In genomic region chr18:48800877-48801727, GRCh38 we compare ENCODE assay signal across 9 cellular contexts.
DNase-seq lines count a peak whose midpoint lies in the region; ATAC-seq, FAIRE-seq and TF ChIP-seq lines count a peak whose summit lies in the region.
"Had no signal": no experiment of that assay in that cellular context is flagged by ENCODE, and none has a peak within 500 bp of the region (broad histone marks: within the 10 kb centered on the region; RNA-seq: fewer than 3 reads in every experiment).

No MANE protein-coding gene starts in this region.

- no peaks in the 10 kb centered on the region for H3K9me3 ChIP-seq in pancreas

- H3K4me1 ChIP-seq in pancreas, result peaks cover 0 to 21% (median 17%) of the 10 kb centered on the region in 3 donors

- DNase-seq in activated CD4-positive, alpha-beta T cell treated with anti-CD3 and anti-CD28 coated beads for 1 hour, result peak; percentile 4
- no peak for DNase-seq in activated CD4-positive, alpha-beta T cell treated with anti-CD3 and anti-CD28 coated beads for 4 hours
- peak; percentile 30 for DNase-seq in activated naive CD8-positive, alpha-beta T cell treated with anti-CD3 and anti-CD28 coated beads for 36 hours
- DNase-seq in pancreas (peak in 3 of 6 donors; percentile 10 to 44 (median 11)), G401 (ENCODE audit: low spot score) (no peak), OCI-M1 (lab: John Stamatoyannopoulos, UW) (no peak), D341Med (ENCODE audit: low spot score) (no peak)

- WGBS in pancreas, 2 donors, result 92 to 94% methylated on average over 14 of the region's 14 CpGs

- peaks cover 12% of the 10 kb centered on the region for H3K36me3 Mint-ChIP-seq in activated naive CD8-positive, alpha-beta T cell treated with anti-CD3 and anti-CD28 coated beads for 36 hours

- peak overlapping the region in 3 of 4 donors; percentile 23 to 47 (median 32) for H3K27ac ChIP-seq in pancreas

- FAIRE-seq in pancreas (lab: Jason Lieb, UNC), result no peak
- FAIRE-seq: A204.1 had no signal

- H3K4me1 Mint-ChIP-seq in activated naive CD8-positive, alpha-beta T cell treated with anti-CD3 and anti-CD28 coated beads for 36 hours, result peaks cover 68% of the 10 kb centered on the region

- TF ChIP-seq CTCF in pancreas (IDR thresholded peaks at IDR 0.05), result no peak

- no peaks in the 10 kb centered on the region for H3K27me3 Mint-ChIP-seq in activated naive CD8-positive, alpha-beta T cell treated with anti-CD3 and anti-CD28 coated beads for 36 hours

- H3K4me3 Mint-ChIP-seq in activated naive CD8-positive, alpha-beta T cell treated with anti-CD3 and anti-CD28 coated beads for 36 hours, result peak overlapping the region; percentile 42

- no peaks in the 10 kb centered on the region for H3K36me3 ChIP-seq in pancreas

- H3K27ac Mint-ChIP-seq in activated naive CD8-positive, alpha-beta T cell treated with anti-CD3 and anti-CD28 coated beads for 36 hours, result peak overlapping the region; percentile 89

- H3K27me3 ChIP-seq in pancreas, result no peaks in the 10 kb centered on the region

- no peak overlapping the region for H3K4me3 ChIP-seq in pancreas

- intact Hi-C loops in pancreas (cut with DNase I), result no loop called here

- no peaks in the 10 kb centered on the region for H3K9me3 Mint-ChIP-seq in activated naive CD8-positive, alpha-beta T cell treated with anti-CD3 and anti-CD28 coated beads for 36 hours

- ATAC-seq in HG03025 (IDR thresholded peaks at IDR 0.05; ENCODE audit: low FRiP score, unreplicated experiment) (peak; percentile 53), pancreas (no peak)

- in situ Hi-C loops in G401 (cut with HindIII; ENCODE audit: low sequenced_read_pairs), result no loop called here

Comparison
In these comparisons a context has a peak if more than half of its experiments do, and no peak if none do; other contexts are left out.
1. DNase-seq: peak in activated CD4-positive, alpha-beta T cell treated with anti-CD3 and anti-CD28 coated beads for 1 hour (single experiment) and activated naive CD8-positive, alpha-beta T cell treated with anti-CD3 and anti-CD28 coated beads for 36 hours (single experiment); none in activated CD4-positive, alpha-beta T cell treated with anti-CD3 and anti-CD28 coated beads for 4 hours (0 of 2), G401 (single experiment), OCI-M1 (single experiment) and D341Med (single experiment).